15 cellular contexts compared by ENCODE assay signal in the genomic region with DNA sequence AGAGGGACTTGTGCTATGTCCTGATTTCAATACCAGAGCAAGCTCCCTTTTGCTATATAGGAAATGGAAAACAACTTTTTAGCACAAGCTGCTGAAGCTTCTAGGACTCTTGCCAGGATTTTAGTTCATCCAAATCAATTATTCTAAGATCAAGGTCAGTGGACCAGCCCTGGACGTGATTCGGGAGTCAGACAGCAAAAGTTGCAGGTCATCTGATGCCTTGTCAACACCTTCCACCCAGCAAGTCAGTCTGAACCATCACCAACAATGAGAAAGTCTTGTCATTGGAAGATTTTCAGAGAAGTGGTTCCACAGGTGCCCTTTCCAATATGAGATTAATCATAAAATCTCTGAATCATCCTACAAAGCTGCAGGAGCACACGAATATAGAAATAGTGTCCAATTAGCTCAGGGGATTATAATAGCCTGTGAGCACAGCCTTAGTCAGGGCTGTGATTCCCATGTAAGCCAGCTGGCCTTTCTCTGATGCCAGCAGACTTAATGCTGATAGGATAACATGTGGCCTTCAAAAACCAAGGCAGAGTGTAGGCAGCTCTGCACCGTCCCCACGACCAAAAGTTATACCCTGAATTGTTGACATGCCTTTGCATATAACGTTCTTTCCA.
A peak's percentile ranks its signal among the peaks of the same experiment; 100 is the strongest.
DNase-seq lines count a peak whose midpoint lies in the region; ATAC-seq and TF ChIP-seq lines count a peak whose summit lies in the region.
"Had no signal": no experiment of that assay in that cellular context is flagged by ENCODE, and none has a peak within 500 bp of the region (broad histone marks: within the 10 kb centered on the region; RNA-seq: fewer than 3 reads in every experiment).

No MANE protein-coding gene starts in this region.

- H3K27ac Mint-ChIP-seq in activated CD4-positive, alpha-beta T cell treated with anti-CD3 and anti-CD28 coated beads, Interleukin-2, amount 10 ng/mL, durations not matched to agents 24 days and 14 days, result no peak overlapping the region

- in situ Hi-C loops in gastrocnemius medialis (cut with MboI; ENCODE audit: low sequenced_read_pairs in 4 of 4), result loop anchor here in 3 of 4 donors (25.0 kb wide), 2 partner anchors 402 to 677 kb away; a partner anchor contains a TSS

- H3K27me3 ChIP-seq in gastrocnemius medialis, result no peaks in the 10 kb centered on the region

- H3K27ac ChIP-seq in RWPE1, result no peak overlapping the region
- H3K27ac ChIP-seq in gastrocnemius medialis, result peak overlapping the region; percentile 84 to 86 (median 85)
- H3K27ac ChIP-seq: parathyroid adenoma had no signal

- CTCF ChIA-PET in RWPE1 (lab: Yijun Ruan, JAX), result interaction anchor here (0.8 kb wide), 1 partner anchor 1403 kb away, joined by 4 read pairs; no protein-coding TSS in a partner anchor

- ATAC-seq in gastrocnemius medialis, result peak; percentile 95 to 97

- no peak overlapping the region for H3K4me3 ChIP-seq in gastrocnemius medialis
- H3K4me3 ChIP-seq: HAP-1, lung had no signal

- peak in 1 of 2 donors; percentile 45 for TF ChIP-seq POLR2A in gastrocnemius medialis (IDR thresholded peaks at IDR 0.05)

- TF ChIP-seq CTCF in RWPE1 (conservative IDR thresholded peaks at IDR 0.05; ENCODE audit: low read depth) (no peak), gastrocnemius medialis (IDR thresholded peaks at IDR 0.05 in 4 of 5, conservative IDR thresholded peaks at IDR 0.05 in 1 of 5) (no peak)

- intact Hi-C loops in gastrocnemius medialis (cut with DNase I; ENCODE audit: low total_unique reads), result loop anchor here (5.0 kb wide), 3 partner anchors 412 to 1378 kb away; no protein-coding TSS in a partner anchor
- intact Hi-C loops in activated CD4-positive, alpha-beta T cell treated with anti-CD3 and anti-CD28 coated beads, Interleukin-2, amount 10 ng/mL, durations not matched to agents 24 days and 14 days (cut with micrococcal nuclease), result loop anchor here (5.0 kb wide), 1 partner anchor 373 kb away; no protein-coding TSS in a partner anchor

- H3K4me1 Mint-ChIP-seq in activated CD4-positive, alpha-beta T cell treated with anti-CD3 and anti-CD28 coated beads, Interleukin-2, amount 10 ng/mL, durations not matched to agents 24 days and 14 days, result peaks cover 2% of the 10 kb centered on the region

- H3K4me3 Mint-ChIP-seq in activated CD4-positive, alpha-beta T cell treated with anti-CD3 and anti-CD28 coated beads, Interleukin-2, amount 10 ng/mL, durations not matched to agents 24 days and 14 days, result no peak overlapping the region

- no peaks in the 10 kb centered on the region for H3K9me3 ChIP-seq in gastrocnemius medialis
- H3K9me3 ChIP-seq: Caco-2, HAP-1 had no signal

- no peaks in the 10 kb centered on the region for H3K36me3 ChIP-seq in gastrocnemius medialis
- H3K36me3 ChIP-seq: HAP-1 had no signal

- no peaks in the 10 kb centered on the region for H3K9me3 Mint-ChIP-seq in activated CD4-positive, alpha-beta T cell treated with anti-CD3 and anti-CD28 coated beads, Interleukin-2, amount 10 ng/mL, durations not matched to agents 24 days and 14 days

- DNase-seq in GM03348 (ENCODE audit: low spot score), result peak; percentile 58
- peak; percentile 83 for DNase-seq in RWPE1 (ENCODE audit: low spot score)
- peak; percentile 72 for DNase-seq in fibroblast of peridontal ligament (ENCODE audit: extremely low read depth)
- DNase-seq in gastrocnemius medialis, result peak; percentile 53 to 75
- DNase-seq in ecto neural progenitor cell (ENCODE audit: low spot score), result no peak
- no peak for DNase-seq in activated CD4-positive, alpha-beta T cell treated with anti-CD3 and anti-CD28 coated beads, Interleukin-2, amount 10 ng/mL, durations not matched to agents 24 days and 14 days
- DNase-seq in activated naive CD4-positive, alpha-beta T cell treated with Interleukin-2 at 50 U/mL for 16 hours, result no peak
- DNase-seq in NCI-H69 (lab: John Stamatoyannopoulos, UW), result no peak
- DNase-seq: activated naive CD4-positive, alpha-beta T cell treated with anti-CD3 and anti-CD28 coated beads, Interleukin-2, amount 50 U/mL, for 16 hours; Caco-2; cortex of kidney; NCI-H2029 treated with DMSO at 0.1 percent for 48 hours had no signal

- H3K27me3 Mint-ChIP-seq in activated CD4-positive, alpha-beta T cell treated with anti-CD3 and anti-CD28 coated beads, Interleukin-2, amount 10 ng/mL, durations not matched to agents 24 days and 14 days, result no peaks in the 10 kb centered on the region

- peaks cover 16 to 25% of the 10 kb centered on the region in 2 donors for H3K4me1 ChIP-seq in gastrocnemius medialis
- H3K4me1 ChIP-seq: Caco-2, HAP-1, parathyroid adenoma had no signal

- POLR2A ChIA-PET in RWPE1 (lab: Yijun Ruan, JAX; ENCODE audit: low non-redundant PET), result no interaction called here

- H3K36me3 Mint-ChIP-seq in activated CD4-positive, alpha-beta T cell treated with anti-CD3 and anti-CD28 coated beads, Interleukin-2, amount 10 ng/mL, durations not matched to agents 24 days and 14 days (ENCODE audit: low read depth), result no peaks in the 10 kb centered on the region

Comparison
In these comparisons a context has a peak if more than half of its experiments do, and no peak if none do; other contexts are left out.
1. DNase-seq: peak in GM03348 (single experiment), RWPE1 (single experiment), fibroblast of peridontal ligament (single experiment) and gastrocnemius medialis (2 of 2); none in ecto neural progenitor cell (single experiment), activated CD4-positive, alpha-beta T cell treated with anti-CD3 and anti-CD28 coated beads, Interleukin-2, amount 10 ng/mL, durations not matched to agents 24 days and 14 days (single experiment), activated naive CD4-positive, alpha-beta T cell treated with Interleukin-2 at 50 U/mL for 16 hours (single experiment) and NCI-H69 (single experiment).